ENCODE assay signal across 27 cellular contexts in the genomic region with DNA sequence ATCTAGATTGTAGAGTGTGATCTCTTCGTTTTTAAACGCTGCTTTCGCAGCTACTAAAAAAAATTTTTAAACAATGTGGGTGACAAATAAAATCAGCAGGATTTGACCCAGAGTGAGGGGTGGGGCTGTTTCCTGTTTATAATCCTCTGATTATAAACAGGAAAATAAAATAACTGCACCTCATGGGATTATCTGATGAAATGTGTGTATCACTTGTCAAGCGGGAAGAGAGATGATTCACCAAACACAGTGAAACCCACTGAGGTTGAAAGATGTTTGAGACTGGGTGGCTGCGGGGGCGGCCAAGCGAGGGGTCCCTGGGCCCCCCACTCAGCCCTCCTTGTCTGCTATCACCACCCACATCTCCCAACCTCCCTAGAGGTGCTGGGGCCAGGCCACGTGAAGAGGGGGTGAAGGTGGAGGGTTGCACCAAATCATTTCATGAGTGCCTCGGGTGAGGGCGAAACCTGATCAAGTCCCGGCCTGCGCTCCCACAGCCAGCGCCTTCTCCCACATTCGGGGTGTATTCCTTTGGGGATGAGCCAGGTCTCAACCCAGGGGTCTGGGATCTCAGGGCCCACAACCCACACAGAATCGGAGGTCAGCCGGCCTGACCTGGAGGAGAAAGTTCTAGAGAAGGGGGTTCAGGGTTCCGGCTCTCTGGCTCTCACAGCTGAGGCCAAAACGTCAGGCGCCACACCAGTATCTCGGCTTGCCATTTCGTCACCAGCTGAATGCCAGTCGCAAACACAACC.
"Had no signal": no experiment of that assay in that cellular context is flagged by ENCODE, and none has a peak within 500 bp of the region (broad histone marks: within the 10 kb centered on the region; RNA-seq: fewer than 3 reads in every experiment).

No MANE protein-coding gene starts in this region.

- H3K9me3 Mint-ChIP-seq: activated B cell treated with CpG ODN at 0.5 μM for 24 hours; activated naive CD4-positive, alpha-beta T cell treated with anti-CD3 and anti-CD28 coated beads for 36 hours; neural crest cell; T-helper 1 cell treated with Interleukin-12 subunit alpha and Interleukin-12 subunit beta and Interleukin-4 antibody, amounts not matched to agents 30 μg/mL and 1 μg/mL, for 36 hours had no signal

- H3K27ac ChIP-seq: coronary artery, esophagus squamous epithelium, heart right ventricle, lower lobe of right lung, tibial artery, vagina had no signal

- H3K4me3 ChIP-seq: coronary artery, esophagus squamous epithelium, heart right ventricle, lower lobe of right lung, tibial artery, vagina had no signal

- H3K27me3 ChIP-seq: tibial artery, vagina had no signal

- DNase-seq: activated B cell treated with CpG ODN at 0.5 μM for 24 hours; activated CD4-positive, alpha-beta T cell treated with anti-CD3 and anti-CD28 coated beads for 36 hours; activated CD4-positive, alpha-beta T cell treated with anti-CD3 and anti-CD28 coated beads, Interleukin-2, amount 50 U/mL, for 4 hours; activated CD8-positive, alpha-beta memory T cell treated with anti-CD3 and anti-CD28 coated beads for 24 hours; activated CD8-positive, alpha-beta memory T cell treated with anti-CD3 and anti-CD28 coated beads, Interleukin-2, amount 50 U/mL, for 4 hours; activated effector memory CD4-positive, alpha-beta T cell treated with Interleukin-2 at 50 U/mL for 16 hours; activated naive CD4-positive, alpha-beta T cell treated with anti-CD3 and anti-CD28 coated beads for 36 hours; activated naive CD8-positive, alpha-beta T cell treated with anti-CD3 and anti-CD28 coated beads, Interleukin-2, amount 10 ng/mL, durations not matched to agents 7 days and 5 days; activated T-cell treated with anti-CD3 and anti-CD28 coated beads, Interleukin-2, amount 50 U/mL, for 48 hours; amniotic stem cell; cerebellar nuclear complex; esophagus squamous epithelium; heart right ventricle; islet precursor cell; left colon; lower lobe of right lung; mesendoderm; naive B cell; stimulated activated CD4-positive, alpha-beta T cell treated with anti-CD3 and anti-CD28 coated beads, Interleukin-12 subunit alpha, Interleukin-12 subunit beta, amount 100 ng/mL, for 4 hours; stimulated activated CD4-positive, alpha-beta T cell treated with anti-CD3 and anti-CD28 coated beads, Interleukin-4, amount 100 ng/mL, for 4 hours had no signal

- H3K36me3 ChIP-seq: esophagus squamous epithelium, heart right ventricle, lower lobe of right lung, tibial artery, vagina had no signal

- ATAC-seq: activated CD4-positive, alpha-beta T cell treated with anti-CD3 and anti-CD28 coated beads for 36 hours; left colon; lower lobe of right lung had no signal

- H3K36me3 Mint-ChIP-seq: activated naive CD8-positive, alpha-beta T cell treated with anti-CD3 and anti-CD28 coated beads, Interleukin-2, amount 10 ng/mL, durations not matched to agents 7 days and 5 days; naive B cell had no signal

- H3K9me3 ChIP-seq: esophagus squamous epithelium, lower lobe of right lung, tibial artery, vagina had no signal

- H3K27ac Mint-ChIP-seq: activated B cell treated with CpG ODN at 0.5 μM for 24 hours; activated CD4-positive, alpha-beta T cell treated with anti-CD3 and anti-CD28 coated beads for 36 hours; activated naive CD4-positive, alpha-beta T cell treated with anti-CD3 and anti-CD28 coated beads for 36 hours; activated naive CD8-positive, alpha-beta T cell treated with anti-CD3 and anti-CD28 coated beads, Interleukin-2, amount 10 ng/mL, durations not matched to agents 7 days and 5 days; naive B cell; progenitor cell of endocrine pancreas; stimulated activated naive CD8-positive, alpha-beta T cell treated with anti-CD3 and anti-CD28 coated beads, Interleukin-15, Interleukin-2, amounts not matched to agents 100 ng/mL and 50 ng/mL, for 24 hours; T-helper 1 cell treated with Interleukin-12 subunit alpha and Interleukin-12 subunit beta and Interleukin-4 antibody, amounts not matched to agents 30 μg/mL and 1 μg/mL, for 36 hours had no signal

- H3K4me1 Mint-ChIP-seq: activated B cell treated with CpG ODN at 0.5 μM for 24 hours, naive B cell had no signal

- H3K4me3 Mint-ChIP-seq: activated B cell treated with CpG ODN at 0.5 μM for 24 hours; activated CD4-positive, alpha-beta T cell treated with anti-CD3 and anti-CD28 coated beads for 36 hours; activated naive CD4-positive, alpha-beta T cell treated with anti-CD3 and anti-CD28 coated beads for 36 hours; activated naive CD8-positive, alpha-beta T cell treated with anti-CD3 and anti-CD28 coated beads, Interleukin-2, amount 10 ng/mL, durations not matched to agents 7 days and 5 days; neural crest cell; stimulated activated naive CD8-positive, alpha-beta T cell treated with anti-CD3 and anti-CD28 coated beads, Interleukin-15, Interleukin-2, amounts not matched to agents 100 ng/mL and 50 ng/mL, for 24 hours; T-helper 1 cell treated with Interleukin-12 subunit alpha and Interleukin-12 subunit beta and Interleukin-4 antibody, amounts not matched to agents 30 μg/mL and 1 μg/mL, for 36 hours had no signal

- H3K4me1 ChIP-seq: heart right ventricle, lower lobe of right lung, tibial artery had no signal
